Comparison of ENCODE assay signal across 15 cellular contexts in genomic region chr9:131239307-131239975, GRCh38. TPM values are rescaled to one million over a fixed set of nuclear protein-coding genes. Genes with fewer than 3 reads are reported as not detected.
A peak's percentile ranks its signal among the peaks of the same experiment; 100 is the strongest.
DNase-seq lines count a peak whose midpoint lies in the region; ATAC-seq, FAIRE-seq and TF ChIP-seq lines count a peak whose summit lies in the region.
"Had no signal": no experiment of that assay in that cellular context is flagged by ENCODE, and none has a peak within 500 bp of the region (broad histone marks: within the 10 kb centered on the region; RNA-seq: fewer than 3 reads in every experiment).

No MANE protein-coding gene starts in this region.

- peak overlapping the region; percentile 92 for H3K27ac ChIP-seq in BLaER1
- no peak overlapping the region for H3K27ac ChIP-seq in CD8-positive, alpha-beta memory T cell (ENCODE audit: low read depth, low read length)
- no peak overlapping the region for H3K27ac ChIP-seq in astrocyte (ENCODE audit: low read depth, low read length)
- H3K27ac ChIP-seq in naive thymus-derived CD4-positive, alpha-beta T cell (ENCODE audit: low read depth, low read length): no peak overlapping the region
- H3K27ac ChIP-seq: lower lobe of right lung, SJSA1, testis had no signal

- H3K4me3 Mint-ChIP-seq in CD8-positive, alpha-beta memory T cell: peak overlapping the region in 3 of 7 donors; percentile 20 to 82 (median 47)
- H3K4me3 Mint-ChIP-seq in astrocyte (ENCODE audit: unreplicated experiment): peak overlapping the region; percentile 60
- H3K4me3 Mint-ChIP-seq in naive thymus-derived CD4-positive, alpha-beta T cell: peak overlapping the region in 9 of 10 donors; percentile 6 to 82 (median 61)

- ATAC-seq in naive thymus-derived CD4-positive, alpha-beta T cell: no peak
- ATAC-seq in HG03095 (IDR thresholded peaks at IDR 0.05; ENCODE audit: unreplicated experiment): no peak
- ATAC-seq: lower lobe of right lung had no signal

- H2AFZ ChIP-seq in astrocyte (ENCODE audit: low read depth, low read length): no peak overlapping the region

- peak overlapping the region in 6 of 8 donors; percentile 10 to 99 (median 74) for H3K27ac Mint-ChIP-seq in CD8-positive, alpha-beta memory T cell
- no peak overlapping the region for H3K27ac Mint-ChIP-seq in astrocyte (ENCODE audit: unreplicated experiment)
- H3K27ac Mint-ChIP-seq in naive thymus-derived CD4-positive, alpha-beta T cell: peak overlapping the region in 8 of 9 donors; percentile 64 to 97 (median 90)
- H3K27ac Mint-ChIP-seq: progenitor cell of endocrine pancreas had no signal

- H3K79me2 ChIP-seq in astrocyte (ENCODE audit: insufficient read depth, low read length): no peaks in the 10 kb centered on the region

- CTCF ChIA-PET in CD8-positive, alpha-beta memory T cell (lab: Charles Lee): interaction anchor here (1.0 to 1.4 kb wide), 3 partner anchors 13 to 30 kb away, joined by 3 to 5 read pairs (median 3); no protein-coding TSS in a partner anchor
- CTCF ChIA-PET in naive thymus-derived CD4-positive, alpha-beta T cell (lab: Charles Lee): interaction anchor here (1.2 kb wide), 1 partner anchor 10 kb away, joined by 4 read pairs; no protein-coding TSS in a partner anchor

- H3K9me3 ChIP-seq in BLaER1: peaks cover 14% of the 10 kb centered on the region; the same call in 1 of the 2 replicates
- H3K9me3 ChIP-seq in CD8-positive, alpha-beta memory T cell (ENCODE audit: low read length): no peaks in the 10 kb centered on the region
- no peaks in the 10 kb centered on the region for H3K9me3 ChIP-seq in astrocyte (ENCODE audit: insufficient read depth, low read depth, low read length)
- H3K9me3 ChIP-seq in naive thymus-derived CD4-positive, alpha-beta T cell (ENCODE audit: control insufficient read depth in 2 of 3, low read length in 3 of 3): no peaks in the 10 kb centered on the region
- H3K9me3 ChIP-seq: lower lobe of right lung, SJSA1, testis had no signal

- H3K36me3 ChIP-seq in BLaER1: peaks cover 12% of the 10 kb centered on the region
- H3K36me3 ChIP-seq in CD8-positive, alpha-beta memory T cell (ENCODE audit: insufficient read depth, low read length): no peaks in the 10 kb centered on the region
- H3K36me3 ChIP-seq in astrocyte (ENCODE audit: insufficient read depth, low read length): peaks cover 4% of the 10 kb centered on the region
- H3K36me3 ChIP-seq in naive thymus-derived CD4-positive, alpha-beta T cell (ENCODE audit: control insufficient read depth in 2 of 3, insufficient read depth in 3 of 3, low read length in 3 of 3): peaks cover 0 to 17% (median 0%) of the 10 kb centered on the region in 3 experiments

- no peaks in the 10 kb centered on the region for H3K9me3 Mint-ChIP-seq in CD8-positive, alpha-beta memory T cell
- peaks cover 6% of the 10 kb centered on the region for H3K9me3 Mint-ChIP-seq in astrocyte (ENCODE audit: unreplicated experiment)
- H3K9me3 Mint-ChIP-seq in naive thymus-derived CD4-positive, alpha-beta T cell: peaks cover 0 to 4% (median 0%) of the 10 kb centered on the region in 11 donors

- no peak for TF ChIP-seq CTCF in astrocyte (IDR thresholded peaks at IDR 0.05; ENCODE audit: insufficient read depth, low read depth, low read length)

- peak overlapping the region; percentile 78 for H3K9ac ChIP-seq in BLaER1
- peak overlapping the region; percentile 73 for H3K9ac ChIP-seq in astrocyte (ENCODE audit: low read length)

- H3K4me3 ChIP-seq in BLaER1 (peak overlapping the region; percentile 48; the same call in 1 of the 2 replicates), astrocyte (ENCODE audit: insufficient read depth, low read depth, low read length) (no peak overlapping the region)
- H3K4me3 ChIP-seq in CD8-positive, alpha-beta memory T cell (ENCODE audit: low read length): no peak overlapping the region
- no peak overlapping the region for H3K4me3 ChIP-seq in naive thymus-derived CD4-positive, alpha-beta T cell (ENCODE audit: low read length)
- H3K4me3 ChIP-seq: lower lobe of right lung, SJSA1, testis had no signal

- H4K20me1 ChIP-seq in BLaER1 (no peaks in the 10 kb centered on the region), astrocyte (ENCODE audit: insufficient read depth, low read length) (no peaks in the 10 kb centered on the region)

- no peak for FAIRE-seq in astrocyte (lab: Jason Lieb, UNC)
- FAIRE-seq: endometrium had no signal

- H3K4me2 ChIP-seq in BLaER1 (peak overlapping the region; percentile 82), astrocyte (ENCODE audit: low read length) (peak overlapping the region; percentile 81)

- POLR2A ChIA-PET in CD8-positive, alpha-beta memory T cell (lab: Charles Lee): interaction anchor here (0.6 to 2.3 kb wide), 4 partner anchors 9 to 39 kb away, joined by 5 to 12 read pairs (median 10); no protein-coding TSS in a partner anchor
- POLR2A ChIA-PET in naive thymus-derived CD4-positive, alpha-beta T cell (lab: Charles Lee): interaction anchor here (6.2 to 9.2 kb wide), 3 partner anchors 14 to 35 kb away, joined by 50 to 132 read pairs (median 75); partner anchors contain the start of gene FAM78A

- intact Hi-C loops in naive thymus-derived CD4-positive, alpha-beta T cell (cut with micrococcal nuclease): loop anchor here (2.0 to 5.0 kb wide), 2 partner anchors 62 to 97 kb away; no protein-coding TSS in a partner anchor

- peaks cover 28 to 50% (median 37%) of the 10 kb centered on the region in 3 donors for H3K4me1 Mint-ChIP-seq in CD8-positive, alpha-beta memory T cell
- peaks cover 14% of the 10 kb centered on the region for H3K4me1 Mint-ChIP-seq in astrocyte (ENCODE audit: low read depth, unreplicated experiment)
- peaks cover 27 to 49% (median 36%) of the 10 kb centered on the region in 7 donors for H3K4me1 Mint-ChIP-seq in naive thymus-derived CD4-positive, alpha-beta T cell

- no peak for DNase-seq in CD8-positive, alpha-beta memory T cell
- DNase-seq in astrocyte (ENCODE audit: low read depth) (no peak), NCI-H1092 (lab: John Stamatoyannopoulos, UW) (no peak), NCI-H510A (lab: John Stamatoyannopoulos, UW) (no peak)
- DNase-seq in naive thymus-derived CD4-positive, alpha-beta T cell: no peak
- DNase-seq: activated CD4-positive, CD25-positive, alpha-beta regulatory T cell treated with anti-CD3 and anti-CD28 coated beads, Interleukin-2, amount 50 U/mL, for 72 hours; Calu3; lower lobe of right lung; NCI-H446; testis had no signal

- peaks cover 0 to 2% (median 0%) of the 10 kb centered on the region in 3 donors for H3K36me3 Mint-ChIP-seq in CD8-positive, alpha-beta memory T cell
- H3K36me3 Mint-ChIP-seq in astrocyte (ENCODE audit: low read depth, unreplicated experiment): peaks cover 10% of the 10 kb centered on the region
- H3K36me3 Mint-ChIP-seq in naive thymus-derived CD4-positive, alpha-beta T cell: peaks cover 2 to 13% (median 5%) of the 10 kb centered on the region in 5 donors

- peaks cover 0 to 1% of the 10 kb centered on the region in 2 donors for H3K27me3 Mint-ChIP-seq in CD8-positive, alpha-beta memory T cell
- peaks cover 5% of the 10 kb centered on the region for H3K27me3 Mint-ChIP-seq in astrocyte (ENCODE audit: low read depth, unreplicated experiment)
- H3K27me3 Mint-ChIP-seq in naive thymus-derived CD4-positive, alpha-beta T cell: no peaks in the 10 kb centered on the region

- H3K4me1 ChIP-seq in BLaER1 (peaks cover 71% of the 10 kb centered on the region), astrocyte (ENCODE audit: insufficient read depth, low read length) (peaks cover 23% of the 10 kb centered on the region)
- peaks cover 41% of the 10 kb centered on the region for H3K4me1 ChIP-seq in CD8-positive, alpha-beta memory T cell (ENCODE audit: insufficient read depth, low read length)
- peaks cover 30 to 31% of the 10 kb centered on the region in 2 donors for H3K4me1 ChIP-seq in naive thymus-derived CD4-positive, alpha-beta T cell (ENCODE audit: control insufficient read depth in 2 of 2, insufficient read depth in 2 of 2, low read length in 2 of 2)
- H3K4me1 ChIP-seq: testis had no signal

- H3K27me3 ChIP-seq in BLaER1: no peaks in the 10 kb centered on the region
- H3K27me3 ChIP-seq in CD8-positive, alpha-beta memory T cell (ENCODE audit: insufficient read depth, low read length, poor library complexity, severe bottlenecking): no peaks in the 10 kb centered on the region
- no peaks in the 10 kb centered on the region for H3K27me3 ChIP-seq in astrocyte (ENCODE audit: insufficient read depth, low read length)
- H3K27me3 ChIP-seq in naive thymus-derived CD4-positive, alpha-beta T cell (ENCODE audit: control insufficient read depth in 2 of 2, insufficient read depth in 2 of 2, low read length in 2 of 2): no peaks in the 10 kb centered on the region
- H3K27me3 ChIP-seq: SJSA1, testis had no signal

RNA-seq across cellular contexts. Expression of gene FAM78A, which starts 36.9 kb away (rescaled TPM):
- 10 to 100 TPM; 43.6 to 44.4 TPM for total RNA-seq in CD8-positive, alpha-beta memory T cell
- polyA plus RNA-seq in CD8-positive, alpha-beta memory T cell: 27.6 TPM
- total RNA-seq in astrocyte: 0.73 and 1.1 TPM in 2 replicates
- total RNA-seq in naive thymus-derived CD4-positive, alpha-beta T cell: 100 to 1,000 TPM in 3 of 5 experiments, 10 to 100 TPM in 2; 64.6 to 114 (median 104) TPM
- 10 to 100 TPM; 10.5 to 24.8 TPM for polyA plus RNA-seq in naive thymus-derived CD4-positive, alpha-beta T cell
- total RNA-seq: Calu3 had no signal

RNA-seq across cellular contexts. Expression of gene PLPP7, which starts 50.1 kb away (rescaled TPM):
- total RNA-seq in CD8-positive, alpha-beta memory T cell: not detected
- not detected for polyA plus RNA-seq in CD8-positive, alpha-beta memory T cell
- 0.20 and 0.65 TPM in 2 replicates for total RNA-seq in astrocyte
- total RNA-seq in naive thymus-derived CD4-positive, alpha-beta T cell: under 1 TPM in 4 of 5 experiments, not detected in 1; 0.12 to 0.24 (median 0.14) TPM
- under 1 TPM; 0.24 to 0.71 TPM for polyA plus RNA-seq in naive thymus-derived CD4-positive, alpha-beta T cell
- total RNA-seq: Calu3 had no signal

Comparison
In these comparisons a context has a peak if more than half of its experiments do, and no peak if none do; other contexts are left out.
1. RNA of gene FAM78A, which starts 36.9 kb away (total RNA-seq): 64.6 to 114 TPM in naive thymus-derived CD4-positive, alpha-beta T cell and 43.6 to 44.4 TPM in CD8-positive, alpha-beta memory T cell; 0.73 to 1.1 TPM in astrocyte; every median in the first group is over 10 times any median in the second.